In the genomic region with DNA sequence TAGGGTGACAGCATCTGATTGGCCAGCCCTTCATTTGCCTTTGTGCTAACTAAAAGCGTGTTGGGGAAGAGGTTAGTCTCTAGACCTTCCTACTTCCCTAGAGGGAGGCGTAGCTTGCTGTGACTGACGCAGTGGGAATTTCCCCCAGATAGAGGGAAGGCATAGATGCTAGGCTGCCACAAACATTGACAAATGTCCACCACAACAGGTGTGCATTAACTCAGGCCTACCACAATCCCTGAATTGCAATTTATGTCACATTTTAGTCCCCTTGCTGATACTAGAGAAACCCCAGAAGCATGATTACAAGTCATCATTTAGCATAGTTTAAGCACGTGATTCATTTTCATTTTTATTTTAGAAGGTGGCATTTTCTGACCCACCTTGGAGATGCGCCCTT, we compare ENCODE assay signal across 10 cellular contexts.
DNase-seq lines count a peak whose midpoint lies in the region; ATAC-seq and TF ChIP-seq lines count a peak whose summit lies in the region.
"Had no signal": no experiment of that assay in that cellular context is flagged by ENCODE, and none has a peak within 500 bp of the region (broad histone marks: within the 10 kb centered on the region; RNA-seq: fewer than 3 reads in every experiment).

No MANE protein-coding gene starts in this region.

- H3K4me3 ChIP-seq in KMS-11 (IDR thresholded peaks at IDR 0.05; ENCODE audit: insufficient read depth, low read depth, low read length): no peak overlapping the region
- H3K4me3 ChIP-seq in spleen: no peak overlapping the region
- H3K4me3 ChIP-seq in ascending aorta: no peak overlapping the region

- WGBS in spleen, 5 donors: 61 to 76% (median 72%) methylated on average over 4 to 5 of the region's 5 CpGs

- no peaks in the 10 kb centered on the region for H3K79me2 ChIP-seq in KMS-11 (ENCODE audit: insufficient read depth, low read depth)

- H3K4me1 ChIP-seq in KMS-11 (ENCODE audit: low read depth, poor library complexity, severe bottlenecking) (peaks cover 53% of the 10 kb centered on the region), spleen (peaks cover 3 to 33% (median 27%) of the 10 kb centered on the region in 6 donors), ascending aorta (no peaks in the 10 kb centered on the region)

- H2AFZ ChIP-seq in KMS-11 (ENCODE audit: low read depth): peak overlapping the region; percentile 72

- TF ChIP-seq POLR2A in spleen (IDR thresholded peaks at IDR 0.05): no peak

- TF ChIP-seq CTCF in KMS-11 (conservative IDR thresholded peaks at IDR 0.05; ENCODE audit: low read depth, low read length) (no peak), spleen (IDR thresholded peaks at IDR 0.05 in 8 of 11, conservative IDR thresholded peaks at IDR 0.05 in 3 of 11) (no peak), ascending aorta (IDR thresholded peaks at IDR 0.05) (no peak)

- peak overlapping the region; percentile 39 for H3K27ac Mint-ChIP-seq in T-helper 1 cell treated with Interleukin-12 subunit alpha and Interleukin-12 subunit beta and Interleukin-4 antibody, amounts not matched to agents 30 μg/mL and 1 μg/mL, for 36 hours
- no peak overlapping the region for H3K27ac Mint-ChIP-seq in activated naive CD4-positive, alpha-beta T cell treated with anti-CD3 and anti-CD28 coated beads for 36 hours

- H4K20me1 ChIP-seq in KMS-11 (ENCODE audit: insufficient read depth): no peaks in the 10 kb centered on the region

- no peak overlapping the region for H3K4me3 Mint-ChIP-seq in T-helper 1 cell treated with Interleukin-12 subunit alpha and Interleukin-12 subunit beta and Interleukin-4 antibody, amounts not matched to agents 30 μg/mL and 1 μg/mL, for 36 hours
- no peak overlapping the region for H3K4me3 Mint-ChIP-seq in activated naive CD4-positive, alpha-beta T cell treated with anti-CD3 and anti-CD28 coated beads for 36 hours

- peak; percentile 76 for ATAC-seq in HG02678 (IDR thresholded peaks at IDR 0.05; ENCODE audit: unreplicated experiment)

- intact Hi-C loops in spleen (cut with DNase I; ENCODE audit: low total_unique reads) (no loop called here), ascending aorta (cut with DNase I) (no loop called here)
- intact Hi-C loops in activated naive CD4-positive, alpha-beta T cell treated with anti-CD3 and anti-CD28 coated beads for 36 hours (cut with micrococcal nuclease): no loop called here

- no peaks in the 10 kb centered on the region for H3K36me3 Mint-ChIP-seq in T-helper 1 cell treated with Interleukin-12 subunit alpha and Interleukin-12 subunit beta and Interleukin-4 antibody, amounts not matched to agents 30 μg/mL and 1 μg/mL, for 36 hours (ENCODE audit: low read depth)
- no peaks in the 10 kb centered on the region for H3K36me3 Mint-ChIP-seq in activated naive CD4-positive, alpha-beta T cell treated with anti-CD3 and anti-CD28 coated beads for 36 hours (ENCODE audit: low read depth)

- DNase-seq in T-helper 1 cell (no peak), spleen (no peak), SHP77 treated with DMSO at 0.1 percent for 48 hours (lab: John Stamatoyannopoulos, UW) (no peak), ascending aorta (ENCODE audit: low spot score in 2 of 2) (no peak)
- no peak for DNase-seq in activated naive CD4-positive, alpha-beta T cell treated with anti-CD3 and anti-CD28 coated beads for 36 hours
- DNase-seq: NCI-H187, posterior cingulate gyrus had no signal

- H3K27ac ChIP-seq in KMS-11 (peak overlapping the region; percentile 99), spleen (peak overlapping the region; percentile 10 to 76 (median 48)), ascending aorta (no peak overlapping the region)

- peak overlapping the region; percentile 89 for H3K4me2 ChIP-seq in KMS-11

- H3K36me3 ChIP-seq in KMS-11 (ENCODE audit: insufficient read depth): no peaks in the 10 kb centered on the region
- no peaks in the 10 kb centered on the region for H3K36me3 ChIP-seq in spleen
- no peaks in the 10 kb centered on the region for H3K36me3 ChIP-seq in ascending aorta

- peaks cover 7% of the 10 kb centered on the region for H3K9me3 Mint-ChIP-seq in T-helper 1 cell treated with Interleukin-12 subunit alpha and Interleukin-12 subunit beta and Interleukin-4 antibody, amounts not matched to agents 30 μg/mL and 1 μg/mL, for 36 hours
- H3K9me3 Mint-ChIP-seq in activated naive CD4-positive, alpha-beta T cell treated with anti-CD3 and anti-CD28 coated beads for 36 hours: no peaks in the 10 kb centered on the region

- peaks cover 12% of the 10 kb centered on the region for H3K4me1 Mint-ChIP-seq in T-helper 1 cell treated with Interleukin-12 subunit alpha and Interleukin-12 subunit beta and Interleukin-4 antibody, amounts not matched to agents 30 μg/mL and 1 μg/mL, for 36 hours (ENCODE audit: low read depth)
- peaks cover 6% of the 10 kb centered on the region for H3K4me1 Mint-ChIP-seq in activated naive CD4-positive, alpha-beta T cell treated with anti-CD3 and anti-CD28 coated beads for 36 hours (ENCODE audit: low read depth)

- H3K27me3 Mint-ChIP-seq in T-helper 1 cell treated with Interleukin-12 subunit alpha and Interleukin-12 subunit beta and Interleukin-4 antibody, amounts not matched to agents 30 μg/mL and 1 μg/mL, for 36 hours (ENCODE audit: low read depth): peaks cover 5% of the 10 kb centered on the region
- H3K27me3 Mint-ChIP-seq in activated naive CD4-positive, alpha-beta T cell treated with anti-CD3 and anti-CD28 coated beads for 36 hours (ENCODE audit: low read depth): no peaks in the 10 kb centered on the region

- H3K27me3 ChIP-seq in KMS-11 (ENCODE audit: insufficient read depth, low read depth): no peaks in the 10 kb centered on the region
- no peaks in the 10 kb centered on the region for H3K27me3 ChIP-seq in spleen (replicated peaks in 1 of 7)
- H3K27me3 ChIP-seq in ascending aorta: no peaks in the 10 kb centered on the region

- H3K9ac ChIP-seq in KMS-11: peak overlapping the region; percentile 75

- H3K9me3 ChIP-seq in spleen (peaks cover 0 to 13% (median 0%) of the 10 kb centered on the region in 8 donors), ascending aorta (no peaks in the 10 kb centered on the region)

- CTCF ChIA-PET in activated naive CD4-positive, alpha-beta T cell treated with anti-CD3 and anti-CD28 coated beads for 36 hours (lab: Charles Lee): interaction anchor here (1.4 kb wide), 1 partner anchor 11 kb away, joined by 4 read pairs; no protein-coding TSS in a partner anchor

Comparison
In these comparisons a context has a peak if more than half of its experiments do, and no peak if none do; other contexts are left out.
1. H3K27ac ChIP-seq: peak in KMS-11 (single experiment) and spleen (8 of 8); none in ascending aorta (0 of 2).